18 cellular contexts compared by ENCODE assay signal in the genomic region with DNA sequence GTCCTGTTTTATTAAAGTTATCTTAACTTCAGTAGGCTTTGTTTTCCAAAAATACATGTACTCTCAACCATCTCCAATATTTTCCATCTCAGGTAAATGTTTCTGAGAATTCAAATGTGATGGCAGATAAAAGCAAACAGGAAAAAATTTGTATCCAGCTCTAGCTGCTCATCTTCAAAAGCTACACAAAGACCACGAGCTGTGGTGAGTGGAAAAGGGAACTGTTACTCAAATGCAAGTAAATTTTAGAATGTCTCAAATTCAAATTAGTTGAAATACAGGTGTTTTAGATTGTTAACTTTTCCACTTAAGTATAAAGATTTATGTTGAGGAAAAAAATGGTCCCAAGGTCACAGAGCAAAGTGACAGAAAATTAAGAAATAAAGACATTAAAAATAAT.
DNase-seq lines count a peak whose midpoint lies in the region; ATAC-seq and TF ChIP-seq lines count a peak whose summit lies in the region.
"Had no signal": no experiment of that assay in that cellular context is flagged by ENCODE, and none has a peak within 500 bp of the region (broad histone marks: within the 10 kb centered on the region; RNA-seq: fewer than 3 reads in every experiment).

No MANE protein-coding gene starts in this region.

- peak overlapping the region; percentile 73 for H3K27ac Mint-ChIP-seq in activated CD8-positive, alpha-beta T cell treated with anti-CD3 and anti-CD28 coated beads for 36 hours
- H3K27ac Mint-ChIP-seq in activated CD8-positive, alpha-beta T cell treated with anti-CD3 and anti-CD28 coated beads, Interleukin-2, amount 10 ng/mL, durations not matched to agents 7 days and 5 days, result no peak overlapping the region
- H3K27ac Mint-ChIP-seq in IgD-negative memory B cell (peak overlapping the region; percentile 63 to 89 (median 88)), neural progenitor cell (no peak overlapping the region)
- H3K27ac Mint-ChIP-seq in activated T-helper 2 cell treated with anti-CD3 and anti-CD28 coated beads, Interferon-gamma antibody, Interleukin-2, Interleukin-4, amounts not matched to agents 10 μg/mL and 5 μg/mL and 100 μg/mL, durations not matched to agents 14 hours and 24 hours and 36 hours, result peak overlapping the region; percentile 60
- H3K27ac Mint-ChIP-seq: dendritic cell treated with granulocyte-macrophage colony-stimulating factor and Interleukin-4, amounts not matched to agents 40 ng/mL and 50 ng/mL, for 4 days had no signal

- no peaks in the 10 kb centered on the region for H3F3A ChIP-seq in neural progenitor cell (ENCODE audit: low read depth)

- no peak for DNase-seq in activated CD8-positive, alpha-beta T cell treated with anti-CD3 and anti-CD28 coated beads for 36 hours
- no peak for DNase-seq in activated CD8-positive, alpha-beta T cell treated with anti-CD3 and anti-CD28 coated beads, Interleukin-2, amount 10 ng/mL, durations not matched to agents 7 days and 5 days
- DNase-seq in activated T-helper 2 cell treated with anti-CD3 and anti-CD28 coated beads, Interferon-gamma antibody, Interleukin-2, Interleukin-4, amounts not matched to agents 10 μg/mL and 5 μg/mL and 100 μg/mL, durations not matched to agents 14 hours and 24 hours and 36 hours (ENCODE audit: low spot score), result no peak
- DNase-seq in neural progenitor cell (ENCODE audit: low spot score), result no peak
- DNase-seq in GOT3 (lab: John Stamatoyannopoulos, UW), result no peak
- no peak for DNase-seq in HT-29 (ENCODE audit: low spot score)
- DNase-seq in T-helper 9 cell, result no peak
- DNase-seq: activated CD4-positive, alpha-beta T cell treated with anti-CD3 and anti-CD28 coated beads for 48 hours; amniotic stem cell; heart left ventricle; left ventricle myocardium inferior; NCI-H1105 treated with DMSO at 0.1 percent for 48 hours; NCI-H2081; NCI-H446 treated with DMSO at 0.1 percent for 48 hours had no signal

- no peak overlapping the region for H2AFZ ChIP-seq in neural progenitor cell (replicated peaks)

- H3K4me2 ChIP-seq in neural progenitor cell, result no peak overlapping the region
- H3K4me2 ChIP-seq: BLaER1 treated with 17β-estradiol and CSF1 and Interleukin-3, amounts not matched to agents 10 nM and 100 nM had no signal

- no peaks in the 10 kb centered on the region for H3K36me3 ChIP-seq in neural progenitor cell
- H3K36me3 ChIP-seq: left ventricle myocardium inferior had no signal

- H3K27me3 Mint-ChIP-seq in activated CD8-positive, alpha-beta T cell treated with anti-CD3 and anti-CD28 coated beads for 36 hours, result no peaks in the 10 kb centered on the region
- no peaks in the 10 kb centered on the region for H3K27me3 Mint-ChIP-seq in activated CD8-positive, alpha-beta T cell treated with anti-CD3 and anti-CD28 coated beads, Interleukin-2, amount 10 ng/mL, durations not matched to agents 7 days and 5 days (ENCODE audit: low read depth)
- H3K27me3 Mint-ChIP-seq in IgD-negative memory B cell (no peaks in the 10 kb centered on the region), neural progenitor cell (ENCODE audit: insufficient read depth, low read depth) (peaks cover 2% of the 10 kb centered on the region)
- H3K27me3 Mint-ChIP-seq in activated T-helper 2 cell treated with anti-CD3 and anti-CD28 coated beads, Interferon-gamma antibody, Interleukin-2, Interleukin-4, amounts not matched to agents 10 μg/mL and 5 μg/mL and 100 μg/mL, durations not matched to agents 14 hours and 24 hours and 36 hours (ENCODE audit: low read depth), result no peaks in the 10 kb centered on the region
- H3K27me3 Mint-ChIP-seq: dendritic cell treated with granulocyte-macrophage colony-stimulating factor and Interleukin-4, amounts not matched to agents 40 ng/mL and 50 ng/mL, for 4 days had no signal

- peaks cover 29% of the 10 kb centered on the region for H3K4me1 Mint-ChIP-seq in activated CD8-positive, alpha-beta T cell treated with anti-CD3 and anti-CD28 coated beads for 36 hours (ENCODE audit: low read depth)
- peaks cover 19% of the 10 kb centered on the region for H3K4me1 Mint-ChIP-seq in activated CD8-positive, alpha-beta T cell treated with anti-CD3 and anti-CD28 coated beads, Interleukin-2, amount 10 ng/mL, durations not matched to agents 7 days and 5 days (ENCODE audit: low read depth)
- H3K4me1 Mint-ChIP-seq in IgD-negative memory B cell, result peaks cover 31 to 44% (median 43%) of the 10 kb centered on the region in 3 donors
- peaks cover 37% of the 10 kb centered on the region for H3K4me1 Mint-ChIP-seq in activated T-helper 2 cell treated with anti-CD3 and anti-CD28 coated beads, Interferon-gamma antibody, Interleukin-2, Interleukin-4, amounts not matched to agents 10 μg/mL and 5 μg/mL and 100 μg/mL, durations not matched to agents 14 hours and 24 hours and 36 hours (ENCODE audit: low read depth)
- peaks cover 12% of the 10 kb centered on the region for H3K4me1 Mint-ChIP-seq in neural progenitor cell

- H3K4me3 Mint-ChIP-seq in activated CD8-positive, alpha-beta T cell treated with anti-CD3 and anti-CD28 coated beads for 36 hours, result no peak overlapping the region
- H3K4me3 Mint-ChIP-seq in activated CD8-positive, alpha-beta T cell treated with anti-CD3 and anti-CD28 coated beads, Interleukin-2, amount 10 ng/mL, durations not matched to agents 7 days and 5 days, result no peak overlapping the region
- H3K4me3 Mint-ChIP-seq in IgD-negative memory B cell (peak overlapping the region in 3 of 4 donors; percentile 70 to 85 (median 84)), neural progenitor cell (no peak overlapping the region)
- peak overlapping the region; percentile 56 for H3K4me3 Mint-ChIP-seq in activated T-helper 2 cell treated with anti-CD3 and anti-CD28 coated beads, Interferon-gamma antibody, Interleukin-2, Interleukin-4, amounts not matched to agents 10 μg/mL and 5 μg/mL and 100 μg/mL, durations not matched to agents 14 hours and 24 hours and 36 hours (ENCODE audit: low read depth)
- H3K4me3 Mint-ChIP-seq: dendritic cell treated with granulocyte-macrophage colony-stimulating factor and Interleukin-4, amounts not matched to agents 40 ng/mL and 50 ng/mL, for 4 days had no signal

- peaks cover 46% of the 10 kb centered on the region for H3K79me2 ChIP-seq in neural progenitor cell (ENCODE audit: low read depth)

- TF ChIP-seq CTCF in activated CD8-positive, alpha-beta T cell treated with anti-CD3 and anti-CD28 coated beads for 36 hours (IDR thresholded peaks at IDR 0.05), result no peak
- TF ChIP-seq CTCF in neural progenitor cell (IDR thresholded peaks at IDR 0.05), result no peak

- peak overlapping the region; percentile 43 for H3K27ac ChIP-seq in neural progenitor cell
- H3K27ac ChIP-seq: BLaER1 treated with 17β-estradiol and CSF1 and Interleukin-3, amounts not matched to agents 10 nM and 100 nM; heart left ventricle; left ventricle myocardium inferior had no signal

- H3K4me3 ChIP-seq in neural progenitor cell, result no peak overlapping the region
- H3K4me3 ChIP-seq: BLaER1 treated with 17β-estradiol and CSF1 and Interleukin-3, amounts not matched to agents 10 nM and 100 nM; heart left ventricle; left ventricle myocardium inferior had no signal

- no peaks in the 10 kb centered on the region for H3K9me3 Mint-ChIP-seq in activated CD8-positive, alpha-beta T cell treated with anti-CD3 and anti-CD28 coated beads for 36 hours
- H3K9me3 Mint-ChIP-seq in activated CD8-positive, alpha-beta T cell treated with anti-CD3 and anti-CD28 coated beads, Interleukin-2, amount 10 ng/mL, durations not matched to agents 7 days and 5 days (ENCODE audit: insufficient read depth), result no peaks in the 10 kb centered on the region
- H3K9me3 Mint-ChIP-seq in IgD-negative memory B cell, result no peaks in the 10 kb centered on the region
- no peaks in the 10 kb centered on the region for H3K9me3 Mint-ChIP-seq in activated T-helper 2 cell treated with anti-CD3 and anti-CD28 coated beads, Interferon-gamma antibody, Interleukin-2, Interleukin-4, amounts not matched to agents 10 μg/mL and 5 μg/mL and 100 μg/mL, durations not matched to agents 14 hours and 24 hours and 36 hours
- H3K9me3 Mint-ChIP-seq in neural progenitor cell, result no peaks in the 10 kb centered on the region
- H3K9me3 Mint-ChIP-seq: dendritic cell treated with granulocyte-macrophage colony-stimulating factor and Interleukin-4, amounts not matched to agents 40 ng/mL and 50 ng/mL, for 4 days had no signal

- POLR2A ChIA-PET in activated CD8-positive, alpha-beta T cell treated with anti-CD3 and anti-CD28 coated beads for 36 hours (lab: Charles Lee), result interaction anchor here (1.5 kb wide), 1 partner anchor 51 kb away, joined by 4 read pairs; no protein-coding TSS in a partner anchor
- POLR2A ChIA-PET in activated CD8-positive, alpha-beta T cell treated with anti-CD3 and anti-CD28 coated beads, Interleukin-2, amount 10 ng/mL, durations not matched to agents 7 days and 5 days (lab: Charles Lee), result no interaction called here

- no peaks in the 10 kb centered on the region for H3K27me3 ChIP-seq in neural progenitor cell
- H3K27me3 ChIP-seq: BLaER1 treated with 17β-estradiol and CSF1 and Interleukin-3, amounts not matched to agents 10 nM and 100 nM; heart left ventricle had no signal

- peaks cover 18% of the 10 kb centered on the region for H4K20me1 ChIP-seq in neural progenitor cell (ENCODE audit: low read depth)

- H3K4me1 ChIP-seq in neural progenitor cell, result no peaks in the 10 kb centered on the region
- H3K4me1 ChIP-seq: left ventricle myocardium inferior had no signal

- no peak for ATAC-seq in activated CD8-positive, alpha-beta T cell treated with anti-CD3 and anti-CD28 coated beads for 36 hours
- no peak for ATAC-seq in activated CD8-positive, alpha-beta T cell treated with anti-CD3 and anti-CD28 coated beads, Interleukin-2, amount 10 ng/mL, durations not matched to agents 7 days and 5 days
- ATAC-seq: HCT116, heart left ventricle had no signal

- intact Hi-C loops in activated CD8-positive, alpha-beta T cell treated with anti-CD3 and anti-CD28 coated beads for 36 hours (cut with micrococcal nuclease), result no loop called here
- intact Hi-C loops in activated T-helper 2 cell treated with anti-CD3 and anti-CD28 coated beads, Interferon-gamma antibody, Interleukin-2, Interleukin-4, amounts not matched to agents 10 μg/mL and 5 μg/mL and 100 μg/mL, durations not matched to agents 14 hours and 24 hours and 36 hours (cut with micrococcal nuclease), result no loop called here

- H3K9me3 ChIP-seq in neural progenitor cell (ENCODE audit: low read depth), result no peaks in the 10 kb centered on the region
- H3K9me3 ChIP-seq: BLaER1 treated with 17β-estradiol and CSF1 and Interleukin-3, amounts not matched to agents 10 nM and 100 nM; heart left ventricle; left ventricle myocardium inferior had no signal

- no peak overlapping the region for H3K9ac ChIP-seq in neural progenitor cell
- H3K9ac ChIP-seq: BLaER1 treated with 17β-estradiol and CSF1 and Interleukin-3, amounts not matched to agents 10 nM and 100 nM had no signal

- CTCF ChIA-PET in activated CD8-positive, alpha-beta T cell treated with anti-CD3 and anti-CD28 coated beads for 36 hours (lab: Charles Lee), result interaction anchor here (0.9 to 1.7 kb wide), 4 partner anchors 8 to 160 kb away, joined by 3 read pairs; no protein-coding TSS in a partner anchor
- CTCF ChIA-PET in activated CD8-positive, alpha-beta T cell treated with anti-CD3 and anti-CD28 coated beads, Interleukin-2, amount 10 ng/mL, durations not matched to agents 7 days and 5 days (lab: Charles Lee), result interaction anchor here (0.9 to 2.3 kb wide), 9 partner anchors 9 to 193 kb away, joined by 3 to 13 read pairs (median 3); no protein-coding TSS in a partner anchor

- H3K36me3 Mint-ChIP-seq in activated CD8-positive, alpha-beta T cell treated with anti-CD3 and anti-CD28 coated beads for 36 hours (ENCODE audit: low read depth), result peaks cover 3% of the 10 kb centered on the region
- peaks cover 4% of the 10 kb centered on the region for H3K36me3 Mint-ChIP-seq in activated CD8-positive, alpha-beta T cell treated with anti-CD3 and anti-CD28 coated beads, Interleukin-2, amount 10 ng/mL, durations not matched to agents 7 days and 5 days (ENCODE audit: low read depth)
- H3K36me3 Mint-ChIP-seq in IgD-negative memory B cell (peaks cover 6% of the 10 kb centered on the region), neural progenitor cell (peaks cover 23% of the 10 kb centered on the region)
- H3K36me3 Mint-ChIP-seq in activated T-helper 2 cell treated with anti-CD3 and anti-CD28 coated beads, Interferon-gamma antibody, Interleukin-2, Interleukin-4, amounts not matched to agents 10 μg/mL and 5 μg/mL and 100 μg/mL, durations not matched to agents 14 hours and 24 hours and 36 hours (ENCODE audit: low read depth), result peaks cover 47% of the 10 kb centered on the region

Comparison
In these comparisons a context has a peak if more than half of its experiments do, and no peak if none do; other contexts are left out.
1. H3K27ac Mint-ChIP-seq: peak in activated CD8-positive, alpha-beta T cell treated with anti-CD3 and anti-CD28 coated beads for 36 hours (single experiment), IgD-negative memory B cell (3 of 3) and activated T-helper 2 cell treated with anti-CD3 and anti-CD28 coated beads, Interferon-gamma antibody, Interleukin-2, Interleukin-4, amounts not matched to agents 10 μg/mL and 5 μg/mL and 100 μg/mL, durations not matched to agents 14 hours and 24 hours and 36 hours (single experiment); none in activated CD8-positive, alpha-beta T cell treated with anti-CD3 and anti-CD28 coated beads, Interleukin-2, amount 10 ng/mL, durations not matched to agents 7 days and 5 days (single experiment) and neural progenitor cell (single experiment).
2. H3K4me3 Mint-ChIP-seq: peak in IgD-negative memory B cell (3 of 4) and activated T-helper 2 cell treated with anti-CD3 and anti-CD28 coated beads, Interferon-gamma antibody, Interleukin-2, Interleukin-4, amounts not matched to agents 10 μg/mL and 5 μg/mL and 100 μg/mL, durations not matched to agents 14 hours and 24 hours and 36 hours (single experiment); none in activated CD8-positive, alpha-beta T cell treated with anti-CD3 and anti-CD28 coated beads for 36 hours (single experiment), activated CD8-positive, alpha-beta T cell treated with anti-CD3 and anti-CD28 coated beads, Interleukin-2, amount 10 ng/mL, durations not matched to agents 7 days and 5 days (single experiment) and neural progenitor cell (single experiment).